In the genomic region with DNA sequence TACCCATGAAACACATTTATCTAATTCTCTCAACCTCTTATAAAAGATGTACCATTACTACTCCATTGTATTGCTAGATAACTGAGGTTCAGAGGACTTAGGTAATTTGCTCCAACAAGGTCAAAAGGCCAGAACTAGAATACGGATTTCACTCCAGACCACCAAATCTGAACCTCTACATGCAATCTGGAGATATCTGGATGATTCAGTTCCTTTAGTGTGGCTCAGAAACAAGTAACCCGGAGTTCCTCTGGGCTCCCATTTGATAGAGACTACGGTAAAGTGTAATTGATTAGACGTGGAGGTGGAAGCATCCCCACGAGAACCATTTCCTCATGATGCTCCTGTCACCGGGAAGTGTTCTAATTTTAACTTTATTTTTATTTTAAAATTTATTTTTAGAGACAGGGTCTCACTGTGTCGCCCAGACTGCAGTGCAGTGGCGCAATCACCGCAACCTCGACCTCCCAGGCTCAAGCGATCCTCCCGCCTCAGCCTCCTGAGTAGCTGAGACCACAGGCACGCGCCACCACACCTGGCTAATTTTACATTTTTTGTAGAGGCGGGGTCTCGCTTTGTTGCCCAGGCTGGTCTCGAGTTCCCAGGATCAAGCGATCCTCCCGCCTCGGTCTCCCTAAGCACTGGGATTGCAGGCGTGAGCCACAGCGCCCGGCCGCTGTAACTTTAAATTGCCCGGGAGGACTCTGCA, we compare ENCODE assay signal across 8 cellular contexts. TPM values are rescaled to one million over a fixed set of nuclear protein-coding genes. Genes with fewer than 3 reads are reported as not detected.
DNase-seq lines count a peak whose midpoint lies in the region; ATAC-seq and TF ChIP-seq lines count a peak whose summit lies in the region.

No MANE protein-coding gene starts in this region.

- peak overlapping the region; percentile 96 for H3K4me3 ChIP-seq in AG10803 (ENCODE audit: low read length)
- peak overlapping the region; percentile 91 for H3K4me3 ChIP-seq in MG63
- peak overlapping the region; percentile 100 for H3K4me3 ChIP-seq in effector memory CD4-positive, alpha-beta T cell (ENCODE audit: insufficient read depth, low read depth, low read length, poor library complexity, severe bottlenecking)
- peak overlapping the region; percentile 82 to 87 for H3K4me3 ChIP-seq in neutrophil (ENCODE audit: low read depth in 1 of 2, low read length in 1 of 2)

- H3K27ac ChIP-seq in effector memory CD4-positive, alpha-beta T cell (ENCODE audit: insufficient read depth, low read length, poor library complexity, severe bottlenecking): peak overlapping the region; percentile 80
- peak overlapping the region; percentile 48 for H3K27ac ChIP-seq in neutrophil

- H3K9me3 ChIP-seq in MG63: no peaks in the 10 kb centered on the region
- no peaks in the 10 kb centered on the region for H3K9me3 ChIP-seq in effector memory CD4-positive, alpha-beta T cell (ENCODE audit: control insufficient read depth, low read length)
- H3K9me3 ChIP-seq in neutrophil: no peaks in the 10 kb centered on the region

- no peaks in the 10 kb centered on the region for H3K27me3 ChIP-seq in MG63
- H3K27me3 ChIP-seq in effector memory CD4-positive, alpha-beta T cell (replicated peaks; ENCODE audit: control insufficient read depth, insufficient read depth, low read length, poor library complexity, severe bottlenecking): no peaks in the 10 kb centered on the region
- H3K27me3 ChIP-seq in neutrophil: no peaks in the 10 kb centered on the region

- TF ChIP-seq CTCF in AG10803 (conservative IDR thresholded peaks at IDR 0.05; ENCODE audit: low read length) (no peak), neutrophil (IDR thresholded peaks at IDR 0.05) (no peak)

- peak; percentile 5 for ATAC-seq in GM21360 (IDR thresholded peaks at IDR 0.05; ENCODE audit: unreplicated experiment)

- H3K36me3 ChIP-seq in MG63 (peaks cover 5% of the 10 kb centered on the region; the same call in 1 of the 2 replicates), neutrophil (no peaks in the 10 kb centered on the region)
- no peaks in the 10 kb centered on the region for H3K36me3 ChIP-seq in effector memory CD4-positive, alpha-beta T cell (ENCODE audit: control insufficient read depth, insufficient read depth, low read length)

- DNase-seq in AG10803 (ENCODE audit: low read depth) (no peak), MG63 (no peak), cortex of kidney (lab: John Stamatoyannopoulos, UW) (no peak), CD1c-positive myeloid dendritic cell (ENCODE audit: extremely low spot score) (no peak)
- no peak for DNase-seq in effector memory CD4-positive, alpha-beta T cell
- DNase-seq in NK-92 treated with Interleukin-12 subunit alpha and Interleukin-12 subunit beta, amount 100 ng/mL, for 24 hours (lab: John Stamatoyannopoulos, UW): no peak

- peaks cover 16% of the 10 kb centered on the region for H3K4me1 ChIP-seq in effector memory CD4-positive, alpha-beta T cell (ENCODE audit: control insufficient read depth, insufficient read depth, low read length, poor library complexity, severe bottlenecking)
- peaks cover 12 to 25% of the 10 kb centered on the region in 2 experiments for H3K4me1 ChIP-seq in neutrophil (ENCODE audit: control insufficient read depth in 1 of 2, insufficient read depth in 1 of 2, low read depth in 1 of 2, low read length in 1 of 2)

RNA-seq across cellular contexts. Expression of gene COX10, which starts 0.6 kb away (rescaled TPM):
- 12.5 and 20.9 TPM in 2 replicates for total RNA-seq in MG63 (2014; rRNA removed; shearing (Covaris generic); ENCODE audit: low replicate concordance)
